ENCODE assay signal across 9 cellular contexts in genomic region chr1:114033219-114033706, GRCh38. TPM values are rescaled to one million over a fixed set of nuclear protein-coding genes. Genes with fewer than 3 reads are reported as not detected.
A peak's percentile ranks its signal among the peaks of the same experiment; 100 is the strongest.
DNase-seq lines count a peak whose midpoint lies in the region; ATAC-seq and TF ChIP-seq lines count a peak whose summit lies in the region.
"Had no signal": no experiment of that assay in that cellular context is flagged by ENCODE, and none has a peak within 500 bp of the region (broad histone marks: within the 10 kb centered on the region; RNA-seq: fewer than 3 reads in every experiment).

No MANE protein-coding gene starts in this region.

- H3K27ac ChIP-seq in DND-41 (ENCODE audit: low read length) (no peak overlapping the region), IMR-90 (ENCODE audit: insufficient read depth, low read length) (no peak overlapping the region), sigmoid colon (no peak overlapping the region)

- no peak overlapping the region for H4K5ac ChIP-seq in IMR-90 (ENCODE audit: low read depth, low read length)

- TF ChIP-seq POLR2A in IMR-90 (IDR thresholded peaks at IDR 0.05; ENCODE audit: low read depth, low read length) (no peak), sigmoid colon (IDR thresholded peaks at IDR 0.05) (no peak)

- H3K56ac ChIP-seq in IMR-90 (ENCODE audit: extremely low read depth, insufficient read depth, low read length), result no peak overlapping the region

- H3K9me3 Mint-ChIP-seq in mesothelial cell of epicardium, result no peaks in the 10 kb centered on the region

- no peak overlapping the region for H3K9ac ChIP-seq in DND-41 (ENCODE audit: low read depth, low read length)
- no peak overlapping the region for H3K9ac ChIP-seq in IMR-90 (ENCODE audit: low read depth, low read length)

- H3K4me3 ChIP-seq in DND-41 (ENCODE audit: low read depth in 1 of 2, low read length in 2 of 2) (no peak overlapping the region), IMR-90 (ENCODE audit: insufficient read depth, low read depth, low read length) (no peak overlapping the region), sigmoid colon (no peak overlapping the region)

- no peak overlapping the region for H4K91ac ChIP-seq in IMR-90 (ENCODE audit: insufficient read depth, low read depth, low read length)

- H2AFZ ChIP-seq in DND-41 (ENCODE audit: low read depth, low read length) (no peak overlapping the region), IMR-90 (replicated peaks; ENCODE audit: low read length, poor library complexity) (no peak overlapping the region)

- H2BK5ac ChIP-seq in IMR-90 (ENCODE audit: low read depth, low read length, poor library complexity, severe bottlenecking), result no peak overlapping the region

- no peak overlapping the region for H3K4me2 ChIP-seq in DND-41 (ENCODE audit: insufficient read depth, low read length)
- no peak overlapping the region for H3K4me2 ChIP-seq in IMR-90 (ENCODE audit: low read depth, low read length)

- TF ChIP-seq RAD21 in IMR-90 (IDR thresholded peaks at IDR 0.05; ENCODE audit: low read length), result no peak

- intact Hi-C loops in IMR-90 (cut with micrococcal nuclease) (no loop called here), sigmoid colon (cut with DNase I) (no loop called here)

- no peak overlapping the region for H3K4ac ChIP-seq in IMR-90 (ENCODE audit: low read depth, low read length)

- no peaks in the 10 kb centered on the region for H3K79me1 ChIP-seq in IMR-90 (ENCODE audit: low read depth in 1 of 2, low read length in 2 of 2)

- H3K14ac ChIP-seq in IMR-90 (replicated peaks; ENCODE audit: low read depth, low read length), result no peak overlapping the region

- no peaks in the 10 kb centered on the region for H3K9me3 ChIP-seq in DND-41 (ENCODE audit: insufficient read depth, low read length, severe bottlenecking)
- no peaks in the 10 kb centered on the region for H3K9me3 ChIP-seq in IMR-90 (ENCODE audit: control insufficient read depth, insufficient read depth, low read length)
- no peaks in the 10 kb centered on the region for H3K9me3 ChIP-seq in sigmoid colon

- dilution Hi-C loops in IMR-90 (cut with HindIII; ENCODE audit: low sequenced_read_pairs, unreplicated experiment), result no loop called here

- no TSS peak for BruUV-seq in IMR-90 (replicated peaks; lab: Mats Ljungman, UMichigan)

- H2BK120ac ChIP-seq in IMR-90 (ENCODE audit: low read depth, low read length), result no peak overlapping the region

- H3K9me1 ChIP-seq in IMR-90 (ENCODE audit: insufficient read depth, low read length), result peaks cover 5% of the 10 kb centered on the region; the same call in 1 of the 2 replicates

- no peak overlapping the region for H3K27ac Mint-ChIP-seq in mesothelial cell of epicardium

- 53% methylated on average over 3 of the region's 5 CpGs; no CpG with 5 or more reads in 1 of the 2 experiments for WGBS in IMR-90 (ENCODE audit: extremely low coverage in 2 of 2, insufficient read length in 1 of 2), 2 experiments
- 40 to 57% methylated on average over 5 of the region's 5 CpGs for WGBS in sigmoid colon, 2 donors

- TF ChIP-seq CTCF in DND-41 (IDR thresholded peaks at IDR 0.05; ENCODE audit: borderline replicate concordance, extremely low read depth, low read length, poor library complexity, severe bottlenecking), result peak; percentile 53
- 0 out of 2 replicates have a peak, but pooled peaks have one; percentile 20 for TF ChIP-seq CTCF in IMR-90 (conservative IDR thresholded peaks at IDR 0.05; ENCODE audit: low read depth, low read length)
- peak; percentile 70 for TF ChIP-seq CTCF in mesothelial cell of epicardium (IDR thresholded peaks at IDR 0.05; ENCODE audit: unreplicated experiment)
- TF ChIP-seq CTCF in sigmoid colon (IDR thresholded peaks at IDR 0.05), result peak in 2 of 4 experiments; percentile 21 to 27

- ATAC-seq in DND-41 (ENCODE audit: insufficient read depth, low read depth) (peak; percentile 48; the same call in 1 of the 3 replicates), IMR-90 (ENCODE audit: low read depth) (peak; percentile 29; the same call in 1 of the 2 replicates), HG02870 (IDR thresholded peaks at IDR 0.05; ENCODE audit: unreplicated experiment) (no peak)

- H3K4me1 Mint-ChIP-seq in mesothelial cell of epicardium, result no peaks in the 10 kb centered on the region

- no peak overlapping the region for H2AK5ac ChIP-seq in IMR-90 (ENCODE audit: low read depth, low read length)

- H3K27me3 Mint-ChIP-seq in mesothelial cell of epicardium (ENCODE audit: low read depth), result no peaks in the 10 kb centered on the region

- H4K20me1 ChIP-seq in DND-41 (ENCODE audit: insufficient read depth, low read length), result no peaks in the 10 kb centered on the region
- no peaks in the 10 kb centered on the region for H4K20me1 ChIP-seq in IMR-90 (ENCODE audit: insufficient read depth, low read length)

- H3K36me3 ChIP-seq in DND-41 (ENCODE audit: insufficient read depth, low read length), result no peaks in the 10 kb centered on the region
- H3K36me3 ChIP-seq in IMR-90 (ENCODE audit: control insufficient read depth, insufficient read depth, low read length), result no peaks in the 10 kb centered on the region
- no peaks in the 10 kb centered on the region for H3K36me3 ChIP-seq in sigmoid colon

- H3K79me2 ChIP-seq in DND-41 (ENCODE audit: insufficient read depth, low read length), result no peaks in the 10 kb centered on the region

- H3K4me1 ChIP-seq in DND-41 (ENCODE audit: insufficient read depth, low read length), result no peaks in the 10 kb centered on the region
- H3K4me1 ChIP-seq in IMR-90 (ENCODE audit: control insufficient read depth, insufficient read depth, low read length), result peaks cover 8% of the 10 kb centered on the region; the same call in 1 of the 2 replicates
- peaks cover 0 to 13% (median 10%) of the 10 kb centered on the region in 4 donors for H3K4me1 ChIP-seq in sigmoid colon

- TF ChIP-seq EP300 in sigmoid colon (IDR thresholded peaks at IDR 0.05), result no peak

- H3K23ac ChIP-seq in IMR-90 (ENCODE audit: low read depth, low read length), result no peak overlapping the region

- H3K4me3 Mint-ChIP-seq in mesothelial cell of epicardium, result no peak overlapping the region

- no peak overlapping the region for H2BK20ac ChIP-seq in IMR-90 (ENCODE audit: low read depth, low read length)

- DNase-seq in DND-41, result no peak
- DNase-seq in IMR-90, result no peak
- DNase-seq in astrocyte of the hippocampus (ENCODE audit: low read depth, low spot score), result peak; percentile 23
- DNase-seq in mesothelial cell of epicardium (ENCODE audit: low spot score in 2 of 2, unreplicated experiment in 2 of 2), result no peak
- no peak for DNase-seq in cerebellum (ENCODE audit: low spot score)
- DNase-seq in effector CD8-positive, alpha-beta T cell (lab: John Stamatoyannopoulos, UW), result no peak
- no peak for DNase-seq in sigmoid colon
- DNase-seq: left cardiac atrium had no signal

- H3K36me3 Mint-ChIP-seq in mesothelial cell of epicardium, result no peaks in the 10 kb centered on the region

- no peaks in the 10 kb centered on the region for H3K27me3 ChIP-seq in DND-41 (ENCODE audit: insufficient read depth, low read length, poor library complexity)
- peaks cover 8% of the 10 kb centered on the region; the same call in 1 of the 2 replicates for H3K27me3 ChIP-seq in IMR-90 (ENCODE audit: control insufficient read depth, insufficient read depth, low read length)
- H3K27me3 ChIP-seq in sigmoid colon, result no peaks in the 10 kb centered on the region

- in situ Hi-C loops in IMR-90 (cut with MboI; ENCODE audit: low sequenced_read_pairs), result no loop called here

- H2BK15ac ChIP-seq in IMR-90 (ENCODE audit: low read depth, low read length), result no peak overlapping the region

- no peak overlapping the region for H4K8ac ChIP-seq in IMR-90 (ENCODE audit: low read depth in 2 of 2, low read length in 2 of 2)

- CTCF ChIA-PET in IMR-90 (lab: Yijun Ruan, JAX), result interaction anchor here (1.0 kb wide), 1 partner anchor 55 kb away, joined by 3 read pairs; no protein-coding TSS in a partner anchor

- POLR2A ChIA-PET in IMR-90 (lab: Charles Lee; ENCODE audit: unreplicated experiment), result no interaction called here

- H2AK9ac ChIP-seq in IMR-90 (replicated peaks; ENCODE audit: low read depth, low read length, poor library complexity), result no peak overlapping the region

- no peak overlapping the region for H3K18ac ChIP-seq in IMR-90 (ENCODE audit: low read depth, low read length)

TF ChIP-seq in IMR-90, 13 proteins besides CTCF, POLR2A, EP300 and RAD21 (continues in another document):
- TF ChIP-seq MAFK (IDR thresholded peaks at IDR 0.05; ENCODE audit: low read depth, low read length) (no peak), CHD1 (IDR thresholded peaks at IDR 0.05; ENCODE audit: low read depth, low read length) (no peak), CEBPB (IDR thresholded peaks at IDR 0.05; ENCODE audit: low read depth, low read length) (no peak), FOS (IDR thresholded peaks at IDR 0.05; ENCODE audit: low read depth, low read length) (no peak), RCOR1 (IDR thresholded peaks at IDR 0.05; ENCODE audit: insufficient replicate concordance, low read length) (no peak), SMC3 (IDR thresholded peaks at IDR 0.05; ENCODE audit: low read depth, low read length) (no peak), RFX5 (IDR thresholded peaks at IDR 0.05; ENCODE audit: low read depth, low read length) (no peak), USF2 (IDR thresholded peaks at IDR 0.05; ENCODE audit: low read depth, low read length) (no peak), NFE2L2 (IDR thresholded peaks at IDR 0.05; ENCODE audit: low read depth, low read length) (no peak)

RNA-seq across cellular contexts. Expression of gene OLFML3, which starts 54.0 kb away (rescaled TPM):
- total RNA-seq in IMR-90 (2012; rRNA removed), result 37.8 and 40.9 TPM in 2 replicates
- polyA plus RNA-seq in IMR-90 (2012; rRNA removed), result 66.6 and 71.3 TPM in 2 replicates
- polyA plus RNA-seq in IMR-90 (2012; cell fraction: cytosol; rRNA removed), result 58.3 and 69.7 TPM in 2 replicates
- polyA plus RNA-seq in IMR-90 (2012; cell fraction: nucleus; rRNA removed; ENCODE audit: low replicate concordance), result 25.9 and 31.7 TPM in 2 replicates
- 115 to 119 TPM (median 118 TPM) in 3 replicates for total RNA-seq in mesothelial cell of epicardium
- total RNA-seq in cerebellum, result 26.4 TPM
- 100 to 1,000 TPM in 3 of 4 donors, 10 to 100 TPM in 1; 94.0 to 149 (median 132) TPM for total RNA-seq in sigmoid colon
- polyA plus RNA-seq in sigmoid colon, result 10 to 100 TPM; 14.1 to 23.8 (median 21.0) TPM
